Comparison of ENCODE assay signal across 8 cellular contexts in the genomic region with DNA sequence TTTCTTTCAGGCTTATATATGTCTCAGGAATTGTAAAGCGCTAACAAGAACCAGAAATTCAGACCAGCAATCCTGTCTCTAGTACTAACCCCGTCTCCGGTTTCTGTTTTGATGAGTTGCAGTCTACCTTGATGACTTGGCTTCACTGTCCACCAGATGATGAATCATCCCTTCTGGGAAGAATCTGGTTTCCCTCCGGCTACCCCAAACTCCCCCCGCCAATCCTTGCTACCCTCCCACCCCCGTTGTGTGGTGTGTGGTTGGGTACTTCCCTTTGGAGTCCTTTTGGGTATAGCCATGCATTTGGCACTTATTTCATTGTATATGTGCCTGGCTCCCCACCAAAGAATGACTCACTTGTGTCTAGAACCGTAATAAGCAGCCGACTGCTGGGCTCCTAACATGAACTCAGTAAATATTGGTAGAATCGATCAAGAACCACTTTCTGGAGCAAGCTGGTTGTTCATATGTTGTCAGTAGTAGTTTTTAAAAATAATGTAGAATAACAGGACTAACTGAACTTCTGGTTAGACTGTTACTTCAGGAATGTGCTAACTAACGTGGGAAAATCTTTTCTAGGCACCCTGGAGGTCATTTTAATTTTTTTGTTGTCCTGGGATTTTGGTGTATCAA. TPM values are rescaled to one million over a fixed set of nuclear protein-coding genes. Genes with fewer than 3 reads are reported as not detected.
DNase-seq lines count a peak whose midpoint lies in the region; ATAC-seq and TF ChIP-seq lines count a peak whose summit lies in the region.

No MANE protein-coding gene starts in this region.

- peaks cover 8% of the 10 kb centered on the region for H3K27me3 Mint-ChIP-seq in brain

- TF ChIP-seq CTCF in brain (conservative IDR thresholded peaks at IDR 0.05), result no peak

- peak overlapping the region in 3 of 5 experiments; percentile 61 to 73 (median 71) for H3K27ac Mint-ChIP-seq in brain

- ATAC-seq in HG03175 (IDR thresholded peaks at IDR 0.05; ENCODE audit: unreplicated experiment), result no peak
- no peak for ATAC-seq in GM18498 (IDR thresholded peaks at IDR 0.05; ENCODE audit: unreplicated experiment)
- ATAC-seq in GM19328 (IDR thresholded peaks at IDR 0.05; ENCODE audit: unreplicated experiment), result no peak

- DNase-seq in DMS 273 (lab: John Stamatoyannopoulos, UW; ENCODE audit: unreplicated experiment), result peak; percentile 51
- DNase-seq in M059J (ENCODE audit: low read depth), result peak; percentile 98
- peak; percentile 93 for DNase-seq in non-pigmented ciliary epithelial cell (ENCODE audit: low read depth)
- DNase-seq in foreskin melanocyte, result no peak

- H3K9me3 Mint-ChIP-seq in brain, result peaks cover 0 to 4% (median 3%) of the 10 kb centered on the region in 5 experiments

- peaks cover 38% of the 10 kb centered on the region for H3K4me1 Mint-ChIP-seq in brain

- peak overlapping the region in 1 of 5 experiments; percentile 16 for H3K4me3 Mint-ChIP-seq in brain

- no peaks in the 10 kb centered on the region for H3K36me3 Mint-ChIP-seq in brain

RNA-seq across cellular contexts. Expression of a gene that starts 8.3 kb away (rescaled TPM):
- total RNA-seq in M059J (2014; rRNA removed; shearing (Covaris generic)), result 567 and 744 TPM in 2 replicates
- polyA plus RNA-seq in brain (ENCODE audit: insufficient read depth, low read depth, low replicate concordance), result 10.4 TPM
